In genomic region chr1:147927689-147928088, GRCh38 we compare ENCODE assay signal across 11 cellular contexts. TPM values are rescaled to one million over a fixed set of nuclear protein-coding genes. Genes with fewer than 3 reads are reported as not detected.
DNase-seq lines count a peak whose midpoint lies in the region; ATAC-seq, FAIRE-seq and TF ChIP-seq lines count a peak whose summit lies in the region.
"Not testable (repeated sequence)": the region's sequence is repeated elsewhere in the genome, so short reads cannot be mapped to it uniquely, and the experiment has no call there.
"Had no signal": no experiment of that assay in that cellular context is flagged by ENCODE, and none has a peak within 500 bp of the region (broad histone marks: within the 10 kb centered on the region; RNA-seq: fewer than 3 reads in every experiment).

No MANE protein-coding gene starts in this region.

- peak in 1 of 2 experiments; percentile 18 for DNase-seq in Caco-2
- not testable (repeated sequence) for DNase-seq in PC-3; neural crest cell (ENCODE audit: low read depth, low spot score); urothelium cell line (ENCODE audit: low spot score)
- DNase-seq in body of pancreas: peak in 3 of 4 donors; percentile 7 to 18 (median 11)

- POLR2A ChIA-PET in Caco-2 (lab: Charles Lee); PC-3 (lab: Charles Lee; ENCODE audit: unreplicated experiment): not testable (repeated sequence)

- H3K36me3 ChIP-seq in Caco-2 (ENCODE audit: control insufficient read depth, insufficient read depth, low read length); PC-3 (ENCODE audit: low read depth, low read length); body of pancreas (replicated peaks in 1 of 2; ENCODE audit: insufficient read depth in 1 of 2, low read depth in 2 of 2): not testable (repeated sequence)

- not testable (repeated sequence) for H3K4me2 ChIP-seq in PC-3 (ENCODE audit: low read length)

- H4K20me1 ChIP-seq in PC-3 (ENCODE audit: low read length): not testable (repeated sequence)

- not testable (repeated sequence) for H3K27ac Mint-ChIP-seq in Caco-2 (ENCODE audit: unreplicated experiment); neural crest cell (ENCODE audit: unreplicated experiment)

- H3K9me2 ChIP-seq in PC-3 (replicated peaks; ENCODE audit: low read length): not testable (repeated sequence)

- ATAC-seq in GM18870 (IDR thresholded peaks at IDR 0.05; ENCODE audit: unreplicated experiment) (peak; percentile 4), GM21526 (IDR thresholded peaks at IDR 0.05; ENCODE audit: low FRiP score, unreplicated experiment) (peak; percentile 3), body of pancreas (peak; percentile 2)
- ATAC-seq in PC-3: not testable (repeated sequence)

- not testable (repeated sequence) for H3K27me3 Mint-ChIP-seq in Caco-2 (ENCODE audit: insufficient read depth, unreplicated experiment); neural crest cell (ENCODE audit: low read depth)

- peaks cover 15% of the 10 kb centered on the region for H3K4me1 Mint-ChIP-seq in Caco-2 (ENCODE audit: low read depth, unreplicated experiment)
- peaks cover 15% of the 10 kb centered on the region for H3K4me1 Mint-ChIP-seq in neural crest cell

- H3K27me3 ChIP-seq in Caco-2 (replicated peaks; ENCODE audit: control insufficient read depth, insufficient read depth, low read length); PC-3 (ENCODE audit: low read length); body of pancreas: not testable (repeated sequence)

- H3K9me3 Mint-ChIP-seq in Caco-2 (ENCODE audit: unreplicated experiment); neural crest cell: not testable (repeated sequence)

- not testable (repeated sequence) for TF ChIP-seq CTCF in Caco-2 (IDR thresholded peaks at IDR 0.05; ENCODE audit: insufficient read depth in 1 of 2, low read depth in 1 of 2, low read length in 1 of 2, severe bottlenecking in 1 of 2, unreplicated experiment in 1 of 2); PC-3 (conservative IDR thresholded peaks at IDR 0.05; ENCODE audit: low read depth, low read length); body of pancreas (IDR thresholded peaks at IDR 0.05); neural crest cell (conservative IDR thresholded peaks at IDR 0.05)

- BruUV-seq in Caco-2 (replicated peaks; lab: Mats Ljungman, UMichigan): not testable (repeated sequence)
- BruUV-seq in PC-3 (replicated peaks; lab: Mats Ljungman, UMichigan): TSS peak; percentile 96

- not testable (repeated sequence) for H3K36me3 Mint-ChIP-seq in Caco-2 (ENCODE audit: insufficient read depth, unreplicated experiment); neural crest cell (ENCODE audit: low read depth)

- H3K9me3 ChIP-seq in Caco-2; PC-3 (ENCODE audit: low read length); body of pancreas: not testable (repeated sequence)

- WGBS in body of pancreas, 2 donors: no CpG with 5 or more reads among the region's 10 CpGs

- not testable (repeated sequence) for TF ChIP-seq POLR2A in body of pancreas (IDR thresholded peaks at IDR 0.05)

- H2AFZ ChIP-seq in PC-3 (ENCODE audit: low read length): not testable (repeated sequence)

- H3F3A ChIP-seq in PC-3 (ENCODE audit: low read length, unreplicated experiment): not testable (repeated sequence)

- not testable (repeated sequence) for H3K4me1 ChIP-seq in Caco-2; PC-3 (ENCODE audit: insufficient read depth, low read length)
- H3K4me1 ChIP-seq in body of pancreas: peaks cover 16% of the 10 kb centered on the region

- not testable (repeated sequence) for H3K4me3 ChIP-seq in Caco-2 (ENCODE audit: low read depth, low read length); PC-3 (ENCODE audit: low read length); body of pancreas

- CTCF ChIA-PET in Caco-2 (lab: Charles Lee); PC-3 (lab: Charles Lee): not testable (repeated sequence)

- FAIRE-seq in urothelium cell line (lab: Jason Lieb, UNC): peak; percentile 17

- intact Hi-C loops in Caco-2 (cut with micrococcal nuclease; ENCODE audit: unreplicated experiment); PC-3 (cut with micrococcal nuclease); body of pancreas (cut with DNase I): not testable (repeated sequence)

- H3K4me3 Mint-ChIP-seq in Caco-2 (ENCODE audit: unreplicated experiment): peak overlapping the region; percentile 82
- peak overlapping the region; percentile 81 for H3K4me3 Mint-ChIP-seq in neural crest cell

- H3K79me2 ChIP-seq in PC-3 (ENCODE audit: low read length): peaks cover 37% of the 10 kb centered on the region

- H3K9ac ChIP-seq in PC-3 (ENCODE audit: low read length): not testable (repeated sequence)

- H3K27ac ChIP-seq in PC-3 (ENCODE audit: low read length); body of pancreas: not testable (repeated sequence)

RNA-seq across cellular contexts. Expression of gene GPR89B, which starts 0.5 kb away (rescaled TPM):
- total RNA-seq in Caco-2 (2022) (27.5 and 29.5 TPM in 2 replicates), PC-3 (2014; rRNA removed) (17.8 and 23.4 TPM in 2 replicates), body of pancreas (10 to 100 TPM; 11.2 to 16.6 TPM), neural crest cell (19.4 and 20.6 TPM in 2 replicates)

RNA-seq across cellular contexts. Expression of gene GJA8, which starts 25.1 kb away (rescaled TPM):
- total RNA-seq in Caco-2 (2022) (not detected in 2 replicates), PC-3 (2014; rRNA removed) (not detected in 2 replicates), body of pancreas (not detected), neural crest cell (not detected in 2 replicates)
- total RNA-seq: CD4-positive, alpha-beta T cell; GM23338; HepG2; HFFc6 had no signal
